Comparison of ENCODE assay signal across 2 cellular contexts in genomic region chr3:56999547-56999946, GRCh38.
TF ChIP-seq lines count a peak whose summit lies in the region.

No MANE protein-coding gene starts in this region.

TF ChIP-seq in HepG2, 621 proteins besides CTCF, POLR2A, EP300 and RAD21:
- TF ChIP-seq CEBPB (IDR thresholded peaks at IDR 0.05; ENCODE audit: borderline replicate concordance, low read depth, low read length): peak; percentile 59
- TF ChIP-seq NR2F2 (IDR thresholded peaks at IDR 0.05; ENCODE audit: borderline replicate concordance, low read depth): no peak
TF ChIP-seq in HepG2: peak in this region for 1.

TF ChIP-seq in GM12878, 131 proteins besides CTCF, POLR2A, EP300 and RAD21:
- TF ChIP-seq EGR1 (IDR thresholded peaks at IDR 0.05; ENCODE audit: borderline replicate concordance in 1 of 2, low read depth in 2 of 2, low read length in 2 of 2) (no peak), ZNF274 (IDR thresholded peaks at IDR 0.05; ENCODE audit: insufficient read depth, insufficient read length) (no peak), NKRF (conservative IDR thresholded peaks at IDR 0.05) (no peak), CBX5 (IDR thresholded peaks at IDR 0.05; ENCODE audit: low read depth) (no peak), ATF3 (IDR thresholded peaks at IDR 0.05; ENCODE audit: borderline replicate concordance, extremely low read depth, low read depth, low read length) (no peak), POLR2AphosphoS2 (IDR thresholded peaks at IDR 0.05; ENCODE audit: low read depth, low read length) (no peak), MXI1 (IDR thresholded peaks at IDR 0.05; ENCODE audit: low read depth, low read length) (no peak), IKZF1 (conservative IDR thresholded peaks at IDR 0.05) (no peak), MYB (IDR thresholded peaks at IDR 0.05; ENCODE audit: borderline replicate concordance, low read depth, low read length) (no peak), POU2F2 (IDR thresholded peaks at IDR 0.05; ENCODE audit: borderline replicate concordance, low read depth, low read length) (no peak), DPF2 (IDR thresholded peaks at IDR 0.05) (no peak), ZBTB11 (CRISPR knock-in tag; IDR thresholded peaks at IDR 0.05) (no peak), WRNIP1 (IDR thresholded peaks at IDR 0.05; ENCODE audit: borderline replicate concordance, low read depth, low read length) (no peak), FOXM1 (IDR thresholded peaks at IDR 0.05; ENCODE audit: low read depth, low read length) (no peak), MEF2A (IDR thresholded peaks at IDR 0.05; ENCODE audit: insufficient read depth, low read depth, low read length) (no peak), SREBF2 (IDR thresholded peaks at IDR 0.05; ENCODE audit: low read length) (no peak), ZBTB4 (CRISPR knock-in tag; IDR thresholded peaks at IDR 0.05) (no peak), SMC3 (IDR thresholded peaks at IDR 0.05; ENCODE audit: borderline replicate concordance, low read length) (no peak), HDGF (IDR thresholded peaks at IDR 0.05) (no peak)
TF ChIP-seq in GM12878: peak in this region for 0.
